Comparison of ENCODE assay signal across 8 cellular contexts in genomic region chr3:52216585-52217408, GRCh38. TPM values are rescaled to one million over a fixed set of nuclear protein-coding genes. Genes with fewer than 3 reads are reported as not detected.
DNase-seq lines count a peak whose midpoint lies in the region; ATAC-seq and TF ChIP-seq lines count a peak whose summit lies in the region.

No MANE protein-coding gene starts in this region.

- H3K27me3 ChIP-seq in body of pancreas (no peaks in the 10 kb centered on the region), GM23338 (ENCODE audit: insufficient read depth) (no peaks in the 10 kb centered on the region)

- H3K36me3 ChIP-seq in body of pancreas (replicated peaks in 1 of 2; ENCODE audit: insufficient read depth in 1 of 2, low read depth in 2 of 2) (peaks cover 0 to 27% of the 10 kb centered on the region in 2 donors), GM23338 (ENCODE audit: insufficient read depth) (peaks cover 21% of the 10 kb centered on the region)

- DNase-seq in H4 (ENCODE audit: low spot score) (peak; percentile 84), SW 1271 (lab: John Stamatoyannopoulos, UW) (peak; percentile 56 to 83), body of pancreas (peak; percentile 91 to 96 (median 95)), kidney tubule cell (ENCODE audit: low spot score) (peak; percentile 93), GM23338 (ENCODE audit: low spot score) (no peak), RKO (ENCODE audit: low spot score) (no peak)

- no peaks in the 10 kb centered on the region for H3K79me2 ChIP-seq in GM23338 (replicated peaks; ENCODE audit: insufficient read depth)

- no peak overlapping the region for H2AFZ ChIP-seq in GM23338

- peak in 2 of 3 donors; percentile 37 to 43 for TF ChIP-seq POLR2A in body of pancreas (IDR thresholded peaks at IDR 0.05)

- H3K9me3 ChIP-seq in body of pancreas: no peaks in the 10 kb centered on the region

- no peak overlapping the region for H3K4me3 Mint-ChIP-seq in stimulated activated memory B cell treated with anti-CD40 and anti-IgM and Interleukin-4, amounts not matched to agents 10 μg/mL and 1 μg/mL and 100 μg/mL, for 72 hours
- H3K4me3 Mint-ChIP-seq in GM23338: no peak overlapping the region

- ATAC-seq in body of pancreas (peak; percentile 96), HG03097 (IDR thresholded peaks at IDR 0.05; ENCODE audit: low FRiP score, unreplicated experiment) (no peak), GM23338 (no peak)
- no peak for ATAC-seq in stimulated activated memory B cell treated with anti-CD40 and anti-IgM and Interleukin-4, amounts not matched to agents 10 μg/mL and 1 μg/mL and 100 μg/mL, for 72 hours

- no peaks in the 10 kb centered on the region for H3K9me2 ChIP-seq in GM23338 (ENCODE audit: insufficient read depth)

- H3K27me3 Mint-ChIP-seq in stimulated activated memory B cell treated with anti-CD40 and anti-IgM and Interleukin-4, amounts not matched to agents 10 μg/mL and 1 μg/mL and 100 μg/mL, for 72 hours: no peaks in the 10 kb centered on the region
- H3K27me3 Mint-ChIP-seq in GM23338 (ENCODE audit: insufficient read depth, low read depth, poor library complexity): peaks cover 7% of the 10 kb centered on the region

- WGBS in body of pancreas, 2 donors: 25 to 26% methylated on average over 12 to 13 of the region's 13 CpGs

- H3F3A ChIP-seq in GM23338 (replicated peaks; ENCODE audit: low read depth): no peaks in the 10 kb centered on the region

- H3K4me1 ChIP-seq in body of pancreas: peaks cover 27% of the 10 kb centered on the region
- peaks cover 3% of the 10 kb centered on the region for H3K4me1 ChIP-seq in GM23338 (ENCODE audit: insufficient read depth)

- peaks cover 2% of the 10 kb centered on the region; the same call in 1 of the 2 replicates for H4K20me1 ChIP-seq in GM23338 (replicated peaks; ENCODE audit: insufficient read depth)

- H3K4me2 ChIP-seq in GM23338: no peak overlapping the region

- peaks cover 57% of the 10 kb centered on the region for H3K36me3 Mint-ChIP-seq in stimulated activated memory B cell treated with anti-CD40 and anti-IgM and Interleukin-4, amounts not matched to agents 10 μg/mL and 1 μg/mL and 100 μg/mL, for 72 hours
- H3K36me3 Mint-ChIP-seq in GM23338 (ENCODE audit: low read depth): peaks cover 38% of the 10 kb centered on the region

- peak overlapping the region; percentile 40 for H3K27ac Mint-ChIP-seq in stimulated activated memory B cell treated with anti-CD40 and anti-IgM and Interleukin-4, amounts not matched to agents 10 μg/mL and 1 μg/mL and 100 μg/mL, for 72 hours
- H3K27ac Mint-ChIP-seq in GM23338: no peak overlapping the region

- H3K4me3 ChIP-seq in body of pancreas: no peak overlapping the region
- H3K4me3 ChIP-seq in GM23338: no peak overlapping the region

- peak overlapping the region; percentile 61 to 86 (median 76) for H3K27ac ChIP-seq in body of pancreas
- no peak overlapping the region for H3K27ac ChIP-seq in GM23338 (ENCODE audit: low read depth)

- TF ChIP-seq CTCF in body of pancreas (IDR thresholded peaks at IDR 0.05) (peak in 2 of 7 experiments; percentile 12 to 27), GM23338 (conservative IDR thresholded peaks at IDR 0.05; ENCODE audit: low read depth in 2 of 2) (no peak)

- intact Hi-C loops in body of pancreas (cut with DNase I): no loop called here

- H3K9me3 Mint-ChIP-seq in stimulated activated memory B cell treated with anti-CD40 and anti-IgM and Interleukin-4, amounts not matched to agents 10 μg/mL and 1 μg/mL and 100 μg/mL, for 72 hours: no peaks in the 10 kb centered on the region
- no peaks in the 10 kb centered on the region for H3K9me3 Mint-ChIP-seq in GM23338

- peaks cover 66% of the 10 kb centered on the region for H3K4me1 Mint-ChIP-seq in stimulated activated memory B cell treated with anti-CD40 and anti-IgM and Interleukin-4, amounts not matched to agents 10 μg/mL and 1 μg/mL and 100 μg/mL, for 72 hours
- H3K4me1 Mint-ChIP-seq in GM23338: peaks cover 8% of the 10 kb centered on the region; the same call in 2 of the 3 replicates

TF ChIP-seq in GM23338, 12 proteins besides CTCF, POLR2A, EP300 and RAD21:
- no peak for TF ChIP-seq EZH2phosphoT487 (IDR thresholded peaks at IDR 0.05; ENCODE audit: unreplicated experiment)

RNA-seq across cellular contexts. Expression of gene TLR9, which starts 8.6 kb away (rescaled TPM):
- total RNA-seq in H4 (2014; rRNA removed; shearing (Covaris generic)): not detected in 2 replicates
- under 1 TPM in 1 of 2 donors, not detected in 1; 0.26 TPM for total RNA-seq in body of pancreas
- not detected in 2 replicates for total RNA-seq in GM23338 (2014; rRNA removed; shearing (Covaris generic))
- polyA plus RNA-seq in GM23338 (2016; fragmentation: Nextera tagmentation; extraction: Ambion mirVana): not detected in 2 replicates

RNA-seq across cellular contexts. Expression of gene ALAS1, which starts 18.8 kb away (rescaled TPM):
- 28.5 and 37.4 TPM in 2 replicates for total RNA-seq in H4 (2014; rRNA removed; shearing (Covaris generic))
- 10 to 100 TPM; 13.5 to 63.6 TPM for total RNA-seq in body of pancreas
- 37.7 and 42.8 TPM in 2 replicates for total RNA-seq in GM23338 (2014; rRNA removed; shearing (Covaris generic))
- 17.8 and 19.2 TPM in 2 replicates for polyA plus RNA-seq in GM23338 (2016; fragmentation: Nextera tagmentation; extraction: Ambion mirVana)

RNA-seq across cellular contexts. Expression of gene TWF2, which starts 22.2 kb away (rescaled TPM):
- total RNA-seq in H4 (2014; rRNA removed; shearing (Covaris generic)): 67.0 and 78.4 TPM in 2 replicates
- 10 to 100 TPM; 26.7 to 35.8 TPM for total RNA-seq in body of pancreas
- total RNA-seq in GM23338 (2014; rRNA removed; shearing (Covaris generic)): 120 and 123 TPM in 2 replicates
- polyA plus RNA-seq in GM23338 (2016; fragmentation: Nextera tagmentation; extraction: Ambion mirVana): 38.6 and 38.9 TPM in 2 replicates

RNA-seq across cellular contexts. Expression of gene PPM1M, which starts 28.8 kb away (rescaled TPM):
- total RNA-seq in H4 (2014; rRNA removed; shearing (Covaris generic)): 4.4 and 5.6 TPM in 2 replicates
- total RNA-seq in body of pancreas: 10 to 100 TPM in 1 of 2 donors, 1 to 10 TPM in 1; 6.9 to 15.3 TPM
- 1.8 and 4.0 TPM in 2 replicates for total RNA-seq in GM23338 (2014; rRNA removed; shearing (Covaris generic))
- 2.2 and 2.8 TPM in 2 replicates for polyA plus RNA-seq in GM23338 (2016; fragmentation: Nextera tagmentation; extraction: Ambion mirVana)

Comparison
In these comparisons a context has a peak if more than half of its experiments do, and no peak if none do; other contexts are left out.
1. DNase-seq: peak in H4 (single experiment), SW 1271 (2 of 2), body of pancreas (4 of 4) and kidney tubule cell (single experiment); none in GM23338 (single experiment) and RKO (single experiment).